Comparison of ENCODE assay signal across 8 cellular contexts in the genomic region with DNA sequence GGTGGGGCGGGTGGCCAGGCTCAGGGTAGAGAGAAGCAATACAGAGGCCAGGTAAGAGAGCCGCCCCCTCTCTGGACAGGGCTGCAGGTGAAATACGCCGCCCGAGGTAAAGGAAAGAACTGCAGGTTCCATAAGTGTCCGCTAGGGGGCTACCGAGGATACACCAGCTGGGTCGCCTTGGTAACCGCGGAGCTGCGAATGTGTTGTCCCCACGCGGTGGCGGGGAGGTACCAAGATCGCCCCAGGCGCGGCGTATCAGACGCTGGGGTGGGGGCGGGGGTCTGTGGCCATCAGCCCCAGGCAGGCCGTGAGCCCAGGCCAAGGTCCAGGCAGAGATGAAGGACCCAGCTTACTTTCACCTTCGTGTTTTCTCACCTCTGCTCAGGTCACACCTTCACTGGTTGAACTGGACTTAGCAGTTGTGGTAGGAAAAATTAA. TPM values are rescaled to one million over a fixed set of nuclear protein-coding genes. Genes with fewer than 3 reads are reported as not detected.
DNase-seq lines count a peak whose midpoint lies in the region; ATAC-seq and TF ChIP-seq lines count a peak whose summit lies in the region.

No MANE protein-coding gene starts in this region.

- intact Hi-C loops in right lobe of liver (cut with DNase I), result no loop called here

- no peak for TF ChIP-seq POLR2A in right lobe of liver (IDR thresholded peaks at IDR 0.05)

- H3K36me3 ChIP-seq in right lobe of liver, result no peaks in the 10 kb centered on the region

- TF ChIP-seq CTCF in AG09319 (IDR thresholded peaks at IDR 0.05; ENCODE audit: low read depth, low read length) (peak; percentile 95), right lobe of liver (IDR thresholded peaks at IDR 0.05) (peak; percentile 93 to 98 (median 98))

- H3K4me1 ChIP-seq in right lobe of liver, result peaks cover 0 to 5% (median 0%) of the 10 kb centered on the region in 4 donors

- ATAC-seq in GM19023 (IDR thresholded peaks at IDR 0.05; ENCODE audit: unreplicated experiment) (peak; percentile 93), HG03565 (IDR thresholded peaks at IDR 0.05; ENCODE audit: unreplicated experiment) (peak; percentile 65), right lobe of liver (peak; percentile 95 to 99 (median 98))

- peak; percentile 32 for DNase-seq in AG09319 (ENCODE audit: extremely low read depth, low read depth)
- DNase-seq in NCI-H748 treated with DMSO at 0.1 percent for 48 hours (lab: John Stamatoyannopoulos, UW), result peak; percentile 76
- DNase-seq in activated CD4-positive, alpha-beta T cell treated with anti-CD3 and anti-CD28 coated beads, Interleukin-2, amount 50 U/mL, for 1 hour, result peak; percentile 86
- peak; percentile 63 for DNase-seq in dedifferentiated amniotic fluid mesenchymal stem cell (ENCODE audit: extremely low spot score)
- DNase-seq in right lobe of liver, result peak; percentile 79 to 86 (median 84)
- peak; percentile 66 to 69 (median 67) for DNase-seq in stimulated activated CD4-positive, alpha-beta T cell treated with anti-CD3 and anti-CD28 coated beads, TNF-alpha, amount 100 ng/mL, for 1 hour (ENCODE audit: low read depth in 3 of 3, low spot score in 1 of 3)

- no peaks in the 10 kb centered on the region for H3K27me3 ChIP-seq in right lobe of liver

- H3K4me3 ChIP-seq in right lobe of liver, result peak overlapping the region in 1 of 3 donors; percentile 22

- no peaks in the 10 kb centered on the region for H3K9me3 ChIP-seq in right lobe of liver

- 0% methylated on average over 2 of the region's 22 CpGs for WGBS in right lobe of liver (ENCODE audit: insufficient coverage, low coverage, low lambda C conversion rate, missing lambda C conversion rate)

- no peak overlapping the region for H3K27ac ChIP-seq in right lobe of liver

RNA-seq across cellular contexts. Expression of gene ZFP90, which starts 18.4 kb away (rescaled TPM):
- total RNA-seq in right lobe of liver, result 10 to 100 TPM in 1 of 6 experiments, 1 to 10 TPM in 5; 3.4 to 11.3 (median 6.2) TPM

Comparison
In these comparisons a context has a peak if more than half of its experiments do, and no peak if none do; other contexts are left out.
1. DNase-seq: peak in every context shown above with its lines; median percentile 86 in activated CD4-positive, alpha-beta T cell treated with anti-CD3 and anti-CD28 coated beads, Interleukin-2, amount 50 U/mL, for 1 hour; 84 in right lobe of liver; 76 in NCI-H748 treated with DMSO at 0.1 percent for 48 hours; 67 in stimulated activated CD4-positive, alpha-beta T cell treated with anti-CD3 and anti-CD28 coated beads, TNF-alpha, amount 100 ng/mL, for 1 hour; 63 in dedifferentiated amniotic fluid mesenchymal stem cell; 32 in AG09319.